22 cellular contexts compared by ENCODE assay signal in genomic region chr2:195270466-195270865, GRCh38.
"Had no signal": no experiment of that assay in that cellular context is flagged by ENCODE, and none has a peak within 500 bp of the region (broad histone marks: within the 10 kb centered on the region; RNA-seq: fewer than 3 reads in every experiment).

No MANE protein-coding gene starts in this region.

- H3K27me3 Mint-ChIP-seq: progenitor cell of endocrine pancreas; stimulated activated naive CD8-positive, alpha-beta T cell treated with anti-CD3 and anti-CD28 coated beads, Interleukin-15, Interleukin-2, amounts not matched to agents 100 ng/mL and 50 ng/mL, for 24 hours had no signal

- H3K4me1 ChIP-seq: colonic mucosa, gastrocnemius medialis, heart right ventricle, pancreas, spleen, tibial artery, upper lobe of left lung, uterus had no signal

- H3K4me3 Mint-ChIP-seq: natural killer cell; stimulated activated memory B cell treated with anti-CD40 and anti-IgM and Interleukin-4, amounts not matched to agents 10 μg/mL and 1 μg/mL and 100 μg/mL, for 72 hours; stimulated activated naive CD8-positive, alpha-beta T cell treated with anti-CD3 and anti-CD28 coated beads, Interleukin-15, Interleukin-2, amounts not matched to agents 100 ng/mL and 50 ng/mL, for 24 hours had no signal

- H3K27ac Mint-ChIP-seq: natural killer cell; progenitor cell of endocrine pancreas; stimulated activated memory B cell treated with anti-CD40 and anti-IgM and Interleukin-4, amounts not matched to agents 10 μg/mL and 1 μg/mL and 100 μg/mL, for 72 hours; stimulated activated naive CD8-positive, alpha-beta T cell treated with anti-CD3 and anti-CD28 coated beads, Interleukin-15, Interleukin-2, amounts not matched to agents 100 ng/mL and 50 ng/mL, for 24 hours had no signal

- H3K36me3 Mint-ChIP-seq: natural killer cell; stimulated activated memory B cell treated with anti-CD40 and anti-IgM and Interleukin-4, amounts not matched to agents 10 μg/mL and 1 μg/mL and 100 μg/mL, for 72 hours had no signal

- H3K9me3 Mint-ChIP-seq: stimulated activated memory B cell treated with anti-CD40 and anti-IgM and Interleukin-4, amounts not matched to agents 10 μg/mL and 1 μg/mL and 100 μg/mL, for 72 hours had no signal

- H3K9me3 ChIP-seq: colonic mucosa, gastrocnemius medialis, mucosa of descending colon, pancreas, spleen, tibial artery, upper lobe of left lung, uterus had no signal

- DNase-seq: colonic mucosa; dermis blood vessel endothelial cell; effector CD4-positive, alpha-beta T cell; gastrocnemius medialis; heart right ventricle; left colon; mammary epithelial cell; mucosa of descending colon; natural killer cell; occipital lobe; pancreas; right cardiac atrium; spleen; stimulated activated CD4-positive, alpha-beta T cell treated with anti-CD3 and anti-CD28 coated beads, Interleukin-15, amount 100 ng/mL, for 24 hours; stimulated activated CD4-positive, alpha-beta T cell treated with anti-CD3 and anti-CD28 coated beads, Interleukin-1b, Interleukin-23, amount 100 ng/mL, for 48 hours; stimulated activated CD4-positive, alpha-beta T cell treated with anti-CD3 and anti-CD28 coated beads, Interleukin-4, amount 100 ng/mL, for 24 hours; tibial artery; upper lobe of left lung; uterus had no signal

- H3K27ac ChIP-seq: colonic mucosa, gastrocnemius medialis, heart right ventricle, pancreas, spleen, tibial artery, upper lobe of left lung, uterus had no signal

- H3K4me3 ChIP-seq: colonic mucosa, gastrocnemius medialis, heart right ventricle, mucosa of descending colon, pancreas, spleen, tibial artery, upper lobe of left lung, uterus had no signal

- H3K27me3 ChIP-seq: colonic mucosa, gastrocnemius medialis, heart right ventricle, pancreas, tibial artery, upper lobe of left lung, uterus had no signal

- H3K4me1 Mint-ChIP-seq: natural killer cell; stimulated activated memory B cell treated with anti-CD40 and anti-IgM and Interleukin-4, amounts not matched to agents 10 μg/mL and 1 μg/mL and 100 μg/mL, for 72 hours had no signal

- H3K36me3 ChIP-seq: colonic mucosa, gastrocnemius medialis, heart right ventricle, pancreas, spleen, tibial artery, upper lobe of left lung, uterus had no signal
